In the genomic region with DNA sequence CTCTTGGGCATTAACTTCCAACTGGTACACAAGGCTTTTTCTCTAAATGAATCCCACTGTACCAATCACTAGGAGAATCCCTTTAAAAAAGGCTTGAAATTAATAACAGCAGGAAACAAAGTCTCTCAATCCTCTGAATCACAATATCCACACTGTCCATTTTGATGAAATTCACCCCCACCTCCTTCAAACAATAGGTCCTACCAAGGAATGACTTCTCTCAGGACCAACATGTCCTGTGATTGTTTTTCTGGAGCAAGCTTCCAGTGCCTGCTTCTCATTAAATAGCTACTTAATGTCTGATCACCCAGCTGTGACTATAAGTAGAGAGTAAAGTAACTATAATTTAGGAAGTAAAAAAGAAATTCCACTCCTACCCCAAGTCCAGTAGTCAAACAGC, we compare ENCODE assay signal across 16 cellular contexts. TPM values are rescaled to one million over a fixed set of nuclear protein-coding genes. Genes with fewer than 3 reads are reported as not detected.
DNase-seq lines count a peak whose midpoint lies in the region; ATAC-seq and TF ChIP-seq lines count a peak whose summit lies in the region.
"Had no signal": no experiment of that assay in that cellular context is flagged by ENCODE, and none has a peak within 500 bp of the region (broad histone marks: within the 10 kb centered on the region; RNA-seq: fewer than 3 reads in every experiment).

No MANE protein-coding gene starts in this region.

- H3K4me3 Mint-ChIP-seq in chondrocyte (ENCODE audit: unreplicated experiment) = no peak overlapping the region
- peak overlapping the region; percentile 86 for H3K4me3 Mint-ChIP-seq in natural killer cell treated with Interleukin-12 subunit alpha and Interleukin-12 subunit beta and Interleukin-15 and Interleukin-18, amount 100 ng/mL, for 72 hours
- H3K4me3 Mint-ChIP-seq: CD4-positive, alpha-beta memory T cell; stimulated activated naive B cell treated with anti-CD40 and anti-IgM and Interleukin-4, amounts not matched to agents 10 μg/mL and 1 μg/mL and 100 μg/mL, for 72 hours; T-helper 1 cell treated with Interleukin-12 subunit alpha and Interleukin-12 subunit beta and Interleukin-4 antibody, amounts not matched to agents 30 μg/mL and 1 μg/mL, for 36 hours had no signal

- no peak for ATAC-seq in natural killer cell treated with Interleukin-12 subunit alpha and Interleukin-12 subunit beta and Interleukin-15 and Interleukin-18, amount 100 ng/mL, for 72 hours
- ATAC-seq in GM18858 (IDR thresholded peaks at IDR 0.05; ENCODE audit: unreplicated experiment) = no peak
- ATAC-seq: Right ventricle myocardium inferior had no signal

- H3K27ac Mint-ChIP-seq in chondrocyte (ENCODE audit: unreplicated experiment) = peak overlapping the region; percentile 8
- H3K27ac Mint-ChIP-seq in natural killer cell treated with Interleukin-12 subunit alpha and Interleukin-12 subunit beta and Interleukin-15 and Interleukin-18, amount 100 ng/mL, for 72 hours = peak overlapping the region; percentile 92 to 98
- H3K27ac Mint-ChIP-seq: stimulated activated naive B cell treated with anti-CD40 and anti-IgM and Interleukin-4, amounts not matched to agents 10 μg/mL and 1 μg/mL and 100 μg/mL, for 72 hours; T-helper 1 cell treated with Interleukin-12 subunit alpha and Interleukin-12 subunit beta and Interleukin-4 antibody, amounts not matched to agents 30 μg/mL and 1 μg/mL, for 36 hours had no signal

- H3K27me3 Mint-ChIP-seq in chondrocyte (ENCODE audit: low read depth) = no peaks in the 10 kb centered on the region
- H3K27me3 Mint-ChIP-seq in natural killer cell treated with Interleukin-12 subunit alpha and Interleukin-12 subunit beta and Interleukin-15 and Interleukin-18, amount 100 ng/mL, for 72 hours = no peaks in the 10 kb centered on the region
- H3K27me3 Mint-ChIP-seq: CD4-positive, alpha-beta memory T cell; stimulated activated naive B cell treated with anti-CD40 and anti-IgM and Interleukin-4, amounts not matched to agents 10 μg/mL and 1 μg/mL and 100 μg/mL, for 72 hours had no signal

- H3K4me3 ChIP-seq in LNCaP clone FGC (ENCODE audit: low read depth, low read length) = peak overlapping the region; percentile 28
- no peak overlapping the region for H3K4me3 ChIP-seq in coronary artery

- H3K36me3 Mint-ChIP-seq in chondrocyte (ENCODE audit: low read depth) = peaks cover 1% of the 10 kb centered on the region
- H3K36me3 Mint-ChIP-seq in natural killer cell treated with Interleukin-12 subunit alpha and Interleukin-12 subunit beta and Interleukin-15 and Interleukin-18, amount 100 ng/mL, for 72 hours = no peaks in the 10 kb centered on the region

- TF ChIP-seq CTCF in LNCaP clone FGC (IDR thresholded peaks at IDR 0.05; ENCODE audit: control insufficient read depth, extremely low read depth, insufficient read depth) (no peak), chondrocyte (IDR thresholded peaks at IDR 0.05) (no peak), coronary artery (IDR thresholded peaks at IDR 0.05) (no peak)

- H3K4me1 Mint-ChIP-seq in chondrocyte (ENCODE audit: low read depth) = peaks cover 36% of the 10 kb centered on the region
- H3K4me1 Mint-ChIP-seq in natural killer cell treated with Interleukin-12 subunit alpha and Interleukin-12 subunit beta and Interleukin-15 and Interleukin-18, amount 100 ng/mL, for 72 hours (ENCODE audit: low read depth in 2 of 2) = peaks cover 54 to 59% of the 10 kb centered on the region in 2 donors

- H3K27ac ChIP-seq in temporal lobe (ENCODE audit: low read depth, low read length) (peak overlapping the region; percentile 5), coronary artery (peak overlapping the region in 1 of 2 donors; percentile 39)

- DNase-seq in LNCaP clone FGC (ENCODE audit: low read depth) (no peak), chondrocyte (ENCODE audit: low spot score) (no peak), iPS-NIHi11 (ENCODE audit: low spot score) (no peak), coronary artery (ENCODE audit: low spot score) (no peak)
- DNase-seq in natural killer cell treated with Interleukin-12 subunit alpha and Interleukin-12 subunit beta and Interleukin-15 and Interleukin-18, amount 100 ng/mL, for 72 hours (ENCODE audit: low spot score) = no peak
- DNase-seq: activated CD4-positive, CD25-positive, alpha-beta regulatory T cell; CD4-positive, alpha-beta memory T cell; NCI-H1436; stimulated activated naive B cell treated with anti-CD40 and anti-IgM and Interleukin-4, amounts not matched to agents 10 μg/mL and 1 μg/mL and 100 μg/mL, for 72 hours had no signal

- no peaks in the 10 kb centered on the region for H3K9me3 Mint-ChIP-seq in chondrocyte (ENCODE audit: low read depth)
- H3K9me3 Mint-ChIP-seq in natural killer cell treated with Interleukin-12 subunit alpha and Interleukin-12 subunit beta and Interleukin-15 and Interleukin-18, amount 100 ng/mL, for 72 hours = no peaks in the 10 kb centered on the region
- H3K9me3 Mint-ChIP-seq: CD4-positive, alpha-beta memory T cell; stimulated activated naive B cell treated with anti-CD40 and anti-IgM and Interleukin-4, amounts not matched to agents 10 μg/mL and 1 μg/mL and 100 μg/mL, for 72 hours; T-helper 1 cell treated with Interleukin-12 subunit alpha and Interleukin-12 subunit beta and Interleukin-4 antibody, amounts not matched to agents 30 μg/mL and 1 μg/mL, for 36 hours had no signal

RNA-seq across cellular contexts. Expression of a gene that starts 13.1 kb away (rescaled TPM):
- total RNA-seq in chondrocyte (112 to 133 TPM (median 119 TPM) in 3 replicates), temporal lobe (110 TPM)
- total RNA-seq in natural killer cell treated with Interleukin-12 subunit alpha and Interleukin-12 subunit beta and Interleukin-15 and Interleukin-18, amount 100 ng/mL, for 72 hours = 100 to 1,000 TPM; 181 to 216 TPM

RNA-seq across cellular contexts. Expression of a gene that starts 13.4 kb away (rescaled TPM):
- total RNA-seq in chondrocyte (5.0 to 11.0 TPM (median 6.0 TPM) in 3 replicates), temporal lobe (5.7 TPM)
- total RNA-seq in natural killer cell treated with Interleukin-12 subunit alpha and Interleukin-12 subunit beta and Interleukin-15 and Interleukin-18, amount 100 ng/mL, for 72 hours = 1 to 10 TPM; 3.5 to 7.2 TPM

RNA-seq across cellular contexts. Expression of a gene that starts 35.8 kb away (rescaled TPM):
- total RNA-seq in chondrocyte = 70.5 to 74.9 TPM (median 74.7 TPM) in 3 replicates
- total RNA-seq in natural killer cell treated with Interleukin-12 subunit alpha and Interleukin-12 subunit beta and Interleukin-15 and Interleukin-18, amount 100 ng/mL, for 72 hours = 10 to 100 TPM; 65.7 to 66.9 TPM
- 34.4 TPM for total RNA-seq in temporal lobe

RNA-seq across cellular contexts. Expression of a gene that starts 38.5 kb away (rescaled TPM):
- total RNA-seq in chondrocyte = not detected in 3 replicates
- total RNA-seq in natural killer cell treated with Interleukin-12 subunit alpha and Interleukin-12 subunit beta and Interleukin-15 and Interleukin-18, amount 100 ng/mL, for 72 hours = under 1 TPM in 1 of 2 donors, not detected in 1; 0.45 TPM
- not detected for total RNA-seq in temporal lobe
- total RNA-seq: CD4-positive, alpha-beta memory T cell; H1; LHCN-M2; Right ventricle myocardium inferior; skeletal muscle tissue had no signal

RNA-seq across cellular contexts. Expression of a gene that starts 45.2 kb away (rescaled TPM):
- total RNA-seq in chondrocyte (36.0 to 39.7 TPM (median 37.6 TPM) in 3 replicates), temporal lobe (12.5 TPM)
- 10 to 100 TPM; 37.4 to 37.7 TPM for total RNA-seq in natural killer cell treated with Interleukin-12 subunit alpha and Interleukin-12 subunit beta and Interleukin-15 and Interleukin-18, amount 100 ng/mL, for 72 hours
